In the genomic region with DNA sequence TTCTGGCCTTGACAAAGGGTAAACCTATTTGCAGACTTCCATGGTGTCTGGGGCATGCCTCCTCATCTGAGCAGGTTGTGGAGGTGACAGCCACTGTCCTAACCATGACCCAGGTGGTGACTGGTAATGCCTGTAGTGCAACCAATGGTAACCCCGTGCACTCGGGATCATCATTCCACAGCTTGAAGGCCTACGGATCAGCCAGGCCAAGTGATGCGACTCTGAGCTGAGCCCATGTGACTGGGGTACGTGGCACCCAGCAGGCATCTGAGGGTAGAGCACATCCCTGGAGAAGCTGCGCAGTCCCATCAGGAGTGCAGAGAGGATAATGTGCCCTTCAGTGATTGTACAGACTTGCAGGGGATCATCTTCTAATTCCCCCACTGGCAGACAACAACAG, we compare ENCODE assay signal across 27 cellular contexts. TPM values are rescaled to one million over a fixed set of nuclear protein-coding genes. Genes with fewer than 3 reads are reported as not detected.
DNase-seq lines count a peak whose midpoint lies in the region; ATAC-seq, FAIRE-seq and TF ChIP-seq lines count a peak whose summit lies in the region.
"Had no signal": no experiment of that assay in that cellular context is flagged by ENCODE, and none has a peak within 500 bp of the region (broad histone marks: within the 10 kb centered on the region; RNA-seq: fewer than 3 reads in every experiment).

No MANE protein-coding gene starts in this region.

- H3K27ac Mint-ChIP-seq in natural killer cell treated with Interleukin-12 subunit alpha and Interleukin-12 subunit beta and Interleukin-15 and Interleukin-18, amount 100 ng/mL, for 72 hours: no peak overlapping the region
- H3K27ac Mint-ChIP-seq: CD4-positive, alpha-beta memory T cell had no signal

- H3K79me2 ChIP-seq in KMS-11 (ENCODE audit: insufficient read depth, low read depth): no peaks in the 10 kb centered on the region

- H3K27ac ChIP-seq in KMS-11: peak overlapping the region; percentile 52; the same call in 1 of the 2 replicates
- H3K27ac ChIP-seq in WERI-Rb-1: no peak overlapping the region; the same call in 1 of the 2 replicates
- no peak overlapping the region for H3K27ac ChIP-seq in upper lobe of right lung
- H3K27ac ChIP-seq: BLaER1 had no signal

- intact Hi-C loops in upper lobe of right lung (cut with DNase I): no loop called here

- H3K4me3 Mint-ChIP-seq in natural killer cell treated with Interleukin-12 subunit alpha and Interleukin-12 subunit beta and Interleukin-15 and Interleukin-18, amount 100 ng/mL, for 72 hours: no peak overlapping the region
- H3K4me3 Mint-ChIP-seq: CD14-positive monocyte; CD4-positive, alpha-beta memory T cell; CD4-positive, CD25-positive, alpha-beta regulatory T cell; CD8-positive, alpha-beta memory T cell had no signal

- peaks cover 5% of the 10 kb centered on the region; the same call in 1 of the 2 replicates for H3K36me3 ChIP-seq in KMS-11 (ENCODE audit: insufficient read depth)
- peaks cover 100% of the 10 kb centered on the region for H3K36me3 ChIP-seq in WERI-Rb-1
- peaks cover 97% of the 10 kb centered on the region for H3K36me3 ChIP-seq in upper lobe of right lung

- no peaks in the 10 kb centered on the region for H4K20me1 ChIP-seq in KMS-11 (ENCODE audit: insufficient read depth)
- H4K20me1 ChIP-seq: BLaER1 had no signal

- ATAC-seq in upper lobe of right lung: peak; percentile 8
- ATAC-seq in natural killer cell treated with Interleukin-12 subunit alpha and Interleukin-12 subunit beta and Interleukin-15 and Interleukin-18, amount 100 ng/mL, for 72 hours: no peak
- ATAC-seq: GM12878 had no signal

- H3K4me1 Mint-ChIP-seq in natural killer cell treated with Interleukin-12 subunit alpha and Interleukin-12 subunit beta and Interleukin-15 and Interleukin-18, amount 100 ng/mL, for 72 hours (ENCODE audit: low read depth in 2 of 2): peaks cover 0 to 2% of the 10 kb centered on the region in 2 donors
- H3K4me1 Mint-ChIP-seq: CD14-positive monocyte had no signal

- no peak overlapping the region for H2AFZ ChIP-seq in KMS-11 (ENCODE audit: low read depth)

- H3K9me3 ChIP-seq in WERI-Rb-1 (ENCODE audit: severe bottlenecking): no peaks in the 10 kb centered on the region
- H3K9me3 ChIP-seq in upper lobe of right lung: no peaks in the 10 kb centered on the region
- H3K9me3 ChIP-seq: BE2C, BLaER1 had no signal

- H3K9ac ChIP-seq in KMS-11: no peak overlapping the region
- H3K9ac ChIP-seq: BLaER1 had no signal

- H3K27me3 ChIP-seq in KMS-11 (ENCODE audit: insufficient read depth, low read depth) (no peaks in the 10 kb centered on the region), WERI-Rb-1 (ENCODE audit: insufficient read depth, low read depth, severe bottlenecking) (no peaks in the 10 kb centered on the region), upper lobe of right lung (no peaks in the 10 kb centered on the region)
- H3K27me3 ChIP-seq: BE2C, BLaER1 had no signal

- peaks cover 19% of the 10 kb centered on the region for H3K36me3 Mint-ChIP-seq in natural killer cell treated with Interleukin-12 subunit alpha and Interleukin-12 subunit beta and Interleukin-15 and Interleukin-18, amount 100 ng/mL, for 72 hours

- no peak for TF ChIP-seq CTCF in KMS-11 (conservative IDR thresholded peaks at IDR 0.05; ENCODE audit: low read depth, low read length)
- no peak for TF ChIP-seq CTCF in WERI-Rb-1 (IDR thresholded peaks at IDR 0.05; ENCODE audit: low read depth, low read length)
- TF ChIP-seq CTCF in upper lobe of right lung (IDR thresholded peaks at IDR 0.05): no peak

- DNase-seq in WERI-Rb-1: peak; percentile 37
- no peak for DNase-seq in upper lobe of right lung
- DNase-seq in frontal cortex (ENCODE audit: low spot score in 2 of 2): no peak
- DNase-seq in natural killer cell treated with Interleukin-12 subunit alpha and Interleukin-12 subunit beta and Interleukin-15 and Interleukin-18, amount 100 ng/mL, for 72 hours (ENCODE audit: low spot score): no peak
- DNase-seq in HuH-7.5 (ENCODE audit: low spot score): no peak
- DNase-seq: 8988T; ACHN; BE2C; C1 segment of cervical spinal cord; CD4-positive, alpha-beta memory T cell; CD4-positive, CD25-positive, alpha-beta regulatory T cell; CD8-positive, alpha-beta memory T cell; COR-L47; DMS 273 treated with DMSO at 0.1 percent for 48 hours; DMS153; DMS53; DMS79; DND-41; EL; GDM1 had no signal

- H3K4me1 ChIP-seq in KMS-11 (ENCODE audit: low read depth, poor library complexity, severe bottlenecking) (peaks cover 27% of the 10 kb centered on the region), upper lobe of right lung (no peaks in the 10 kb centered on the region)
- H3K4me1 ChIP-seq: BE2C, BLaER1 had no signal

- peak overlapping the region; percentile 50; the same call in 1 of the 2 replicates for H3K4me2 ChIP-seq in KMS-11
- H3K4me2 ChIP-seq: BLaER1 had no signal

- H3K4me3 ChIP-seq in KMS-11 (IDR thresholded peaks at IDR 0.05; ENCODE audit: insufficient read depth, low read depth, low read length) (no peak overlapping the region), WERI-Rb-1 (ENCODE audit: low read depth, low read length) (no peak overlapping the region), upper lobe of right lung (no peak overlapping the region)
- H3K4me3 ChIP-seq: BLaER1, GM12878 had no signal

- no peaks in the 10 kb centered on the region for H3K27me3 Mint-ChIP-seq in natural killer cell treated with Interleukin-12 subunit alpha and Interleukin-12 subunit beta and Interleukin-15 and Interleukin-18, amount 100 ng/mL, for 72 hours
- H3K27me3 Mint-ChIP-seq: CD4-positive, alpha-beta memory T cell; CD4-positive, CD25-positive, alpha-beta regulatory T cell; CD8-positive, alpha-beta memory T cell had no signal

- H3K9me3 Mint-ChIP-seq in natural killer cell treated with Interleukin-12 subunit alpha and Interleukin-12 subunit beta and Interleukin-15 and Interleukin-18, amount 100 ng/mL, for 72 hours: no peaks in the 10 kb centered on the region
- H3K9me3 Mint-ChIP-seq: CD4-positive, alpha-beta memory T cell; CD4-positive, CD25-positive, alpha-beta regulatory T cell; CD8-positive, alpha-beta memory T cell had no signal

- FAIRE-seq in frontal cortex (lab: Jason Lieb, UNC): no peak
- FAIRE-seq: A204.1, GM12878, GM12892, GM18507 had no signal

RNA-seq across cellular contexts. Expression of a gene that starts 35.0 kb away (rescaled TPM):
- total RNA-seq in upper lobe of right lung (50.9 TPM), frontal cortex (59.5 TPM)
- total RNA-seq in natural killer cell treated with Interleukin-12 subunit alpha and Interleukin-12 subunit beta and Interleukin-15 and Interleukin-18, amount 100 ng/mL, for 72 hours: 100 to 1,000 TPM in 1 of 2 donors, 10 to 100 TPM in 1; 71.5 to 105 TPM

RNA-seq across cellular contexts. Expression of a gene that starts 35.2 kb away (rescaled TPM):
- 24.1 TPM for total RNA-seq in upper lobe of right lung
- 23.2 TPM for total RNA-seq in frontal cortex
- total RNA-seq in natural killer cell treated with Interleukin-12 subunit alpha and Interleukin-12 subunit beta and Interleukin-15 and Interleukin-18, amount 100 ng/mL, for 72 hours: 10 to 100 TPM; 25.5 to 29.5 TPM
